ENCODE assay signal across 9 cellular contexts in the genomic region with DNA sequence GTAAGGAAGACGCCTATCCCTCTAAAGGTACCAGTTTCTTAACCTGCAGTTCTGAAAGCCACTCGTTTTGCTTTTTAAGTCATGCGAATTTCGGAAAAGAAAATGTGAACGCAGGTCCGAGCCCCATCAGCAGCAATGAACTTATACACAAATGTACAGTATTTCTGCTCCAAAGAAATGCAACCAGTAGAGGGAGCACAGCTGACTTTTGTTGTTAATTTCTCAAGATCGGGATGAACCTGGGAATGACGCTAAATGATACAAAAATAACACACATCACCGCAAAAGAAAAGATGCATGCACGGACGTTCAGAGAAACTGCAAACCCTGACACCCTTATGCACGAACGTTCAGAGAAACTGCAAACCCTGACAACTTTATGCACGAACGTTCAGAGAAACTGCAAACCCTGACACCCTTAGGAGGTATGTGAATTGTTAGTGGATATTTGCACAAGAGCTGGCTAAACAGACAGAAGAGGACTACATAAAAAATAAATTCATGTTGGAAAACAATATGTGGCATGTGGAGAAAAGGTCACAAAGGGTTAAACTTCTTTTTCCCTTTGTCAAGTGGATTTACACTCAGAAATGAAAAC. TPM values are rescaled to one million over a fixed set of nuclear protein-coding genes. Genes with fewer than 3 reads are reported as not detected.
DNase-seq lines count a peak whose midpoint lies in the region; ATAC-seq and TF ChIP-seq lines count a peak whose summit lies in the region.
"Had no signal": no experiment of that assay in that cellular context is flagged by ENCODE, and none has a peak within 500 bp of the region (broad histone marks: within the 10 kb centered on the region; RNA-seq: fewer than 3 reads in every experiment).

No MANE protein-coding gene starts in this region.

- H3K27ac ChIP-seq in AG04450 (ENCODE audit: low read depth, low read length) (no peak overlapping the region), HCT116 (ENCODE audit: low read depth, low read length) (no peak overlapping the region)

- no peak for DNase-seq in AG04450 (ENCODE audit: low read depth, low spot score)
- DNase-seq in HCT116 (ENCODE audit: low read depth, low spot score): no peak
- peak; percentile 2 to 49 for DNase-seq in SW 1271 (lab: John Stamatoyannopoulos, UW)
- peak; percentile 41 for DNase-seq in iris pigment epithelial cell (ENCODE audit: low read depth)
- no peak for DNase-seq in amniotic stem cell (lab: John Stamatoyannopoulos, UW)
- DNase-seq: stimulated activated naive CD8-positive, alpha-beta T cell treated with anti-CD3 and anti-CD28 coated beads, Interleukin-15, Interleukin-2, amounts not matched to agents 100 U/mL and 50 U/mL, for 24 hours had no signal

- H3K4me2 ChIP-seq in HCT116 (ENCODE audit: low read length): peak overlapping the region; percentile 48

- no peak for TF ChIP-seq POLR2A in HCT116 (IDR thresholded peaks at IDR 0.05; ENCODE audit: borderline replicate concordance, extremely low read depth, insufficient read depth, insufficient read length)

- POLR2A ChIA-PET in AG04450 (lab: Yijun Ruan, JAX): no interaction called here
- POLR2A ChIA-PET in HCT116 (lab: Charles Lee): interaction anchor here (0.7 to 1.2 kb wide), 2 partner anchors 13 to 15 kb away, joined by 3 read pairs; no protein-coding TSS in a partner anchor

- H3K9me2 ChIP-seq in HCT116 (ENCODE audit: insufficient read depth): no peaks in the 10 kb centered on the region

- peak overlapping the region; percentile 79 for H2AFZ ChIP-seq in HCT116 (ENCODE audit: low read depth, low read length, poor library complexity, severe bottlenecking)

- H3K4me3 ChIP-seq in AG04450 (ENCODE audit: low read depth, low read length): no peak overlapping the region
- H3K4me3 ChIP-seq in HCT116 (replicated peaks in 1 of 2; ENCODE audit: low read depth in 1 of 2, low read length in 2 of 2): peak overlapping the region in 1 of 2 experiments; percentile 21; a peak in 1 of 4 replicates

- ATAC-seq in HCT116: peak; percentile 53
- no peak for ATAC-seq in HG03354 (IDR thresholded peaks at IDR 0.05; ENCODE audit: poor library complexity, severe bottlenecking, unreplicated experiment)
- no peak for ATAC-seq in HG02840 (IDR thresholded peaks at IDR 0.05; ENCODE audit: low FRiP score, unreplicated experiment)
- no peak for ATAC-seq in GM21529 (IDR thresholded peaks at IDR 0.05; ENCODE audit: unreplicated experiment)
- ATAC-seq: stimulated activated naive CD8-positive, alpha-beta T cell treated with anti-CD3 and anti-CD28 coated beads, Interleukin-15, Interleukin-2, amounts not matched to agents 100 U/mL and 50 U/mL, for 24 hours had no signal

- intact Hi-C loops in HCT116 (cut with micrococcal nuclease): loop anchor here (10.0 kb wide), 2 partner anchors 143 to 237 kb away; no protein-coding TSS in a partner anchor

- H3K9ac ChIP-seq in HCT116 (ENCODE audit: low read length): peak overlapping the region; percentile 6; the same call in 1 of the 2 replicates

- peaks cover 40 to 62% of the 10 kb centered on the region in 2 experiments for H3K4me1 ChIP-seq in HCT116 (ENCODE audit: control insufficient read depth in 1 of 2, insufficient read depth in 2 of 2, low read length in 2 of 2)

- H4K20me1 ChIP-seq in HCT116 (ENCODE audit: insufficient read depth): no peaks in the 10 kb centered on the region

- no peaks in the 10 kb centered on the region for H3K36me3 ChIP-seq in HCT116 (ENCODE audit: control insufficient read depth in 1 of 2, insufficient read depth in 2 of 2, low read length in 2 of 2)

- RAD21 ChIA-PET in HCT116 (lab: Charles Lee; ENCODE audit: low non-redundant PET in 1 of 2, low total read pairs in 2 of 2, uncharacterized antibody in 2 of 2, unreplicated experiment in 2 of 2): no interaction called here

- no peaks in the 10 kb centered on the region for H3K79me2 ChIP-seq in HCT116 (ENCODE audit: insufficient read depth, low read length)

- TF ChIP-seq CTCF in AG04450 (IDR thresholded peaks at IDR 0.05; ENCODE audit: low read depth, low read length): peak; percentile 65
- TF ChIP-seq CTCF in HCT116 (IDR thresholded peaks at IDR 0.05 in 2 of 3, conservative IDR thresholded peaks at IDR 0.05 in 1 of 3; ENCODE audit: borderline replicate concordance in 1 of 3, insufficient read depth in 1 of 3, low read depth in 2 of 3, low read length in 2 of 3): peak in 2 of 3 experiments; percentile 59 to 73; a peak in 4 of 6 replicates

- H3K27me3 ChIP-seq in AG04450 (ENCODE audit: control insufficient read depth, insufficient read depth, low read length) (peaks cover 17% of the 10 kb centered on the region), HCT116 (ENCODE audit: insufficient read depth, low read length) (no peaks in the 10 kb centered on the region)

- no peaks in the 10 kb centered on the region for H3K9me3 ChIP-seq in AG04450 (ENCODE audit: control insufficient read depth, insufficient read depth, low read length)
- H3K9me3 ChIP-seq in HCT116 (ENCODE audit: control insufficient read depth in 1 of 2, insufficient read depth in 1 of 2, low read depth in 1 of 2, low read length in 2 of 2): peaks cover 5 to 10% of the 10 kb centered on the region in 2 experiments; a peak in 1 of 4 replicates

- BruUV-seq in HCT116 (replicated peaks; lab: Mats Ljungman, UMichigan): no TSS peak

- TF ChIP-seq RAD21 in HCT116 (IDR thresholded peaks at IDR 0.05; ENCODE audit: low read depth): no peak

- CTCF ChIA-PET in AG04450 (lab: Charles Lee): interaction anchor here (0.9 to 3.9 kb wide), 11 partner anchors 9 to 257 kb away, joined by 3 to 25 read pairs (median 3); no protein-coding TSS in a partner anchor
- CTCF ChIA-PET in HCT116 (lab: Charles Lee): interaction anchor here (0.6 to 1.7 kb wide), 10 partner anchors 11 to 218 kb away, joined by 3 to 7 read pairs (median 4); no protein-coding TSS in a partner anchor

TF ChIP-seq in HCT116, 20 proteins besides CTCF, POLR2A, EP300 and RAD21:
- TF ChIP-seq EZH2 (IDR thresholded peaks at IDR 0.05): no peak
TF ChIP-seq in HCT116: peak in this region for 0.

RNA-seq across cellular contexts. Expression of gene TIAM1, which starts 3.5 kb away (rescaled TPM):
- 2.0 and 2.1 TPM in 2 replicates for polyA plus RNA-seq in AG04450 (2011; rRNA removed)
- 7.4 and 10.6 TPM in 2 replicates for polyA minus RNA-seq in AG04450 (2011; rRNA and poly(A)+ RNA removed)
- 47.8 TPM for total RNA-seq in HCT116 (2021; ENCODE audit: unreplicated experiment)
- polyA plus RNA-seq in HCT116 (2012): 19.5 and 23.1 TPM in 2 replicates

Comparison
In these comparisons a context has a peak if more than half of its experiments do, and no peak if none do; other contexts are left out.
1. DNase-seq: peak in SW 1271 (2 of 2) and iris pigment epithelial cell (single experiment); none in AG04450 (single experiment), HCT116 (single experiment) and amniotic stem cell (single experiment).